Comparison of ENCODE assay signal across 9 cellular contexts in genomic region chr9:137423810-137424291, GRCh38. TPM values are rescaled to one million over a fixed set of nuclear protein-coding genes. Genes with fewer than 3 reads are reported as not detected.
DNase-seq lines count a peak whose midpoint lies in the region; ATAC-seq, FAIRE-seq and TF ChIP-seq lines count a peak whose summit lies in the region.
"Had no signal": no experiment of that assay in that cellular context is flagged by ENCODE, and none has a peak within 500 bp of the region (broad histone marks: within the 10 kb centered on the region; RNA-seq: fewer than 3 reads in every experiment).

No MANE protein-coding gene starts in this region.

- ATAC-seq in HG03354 (IDR thresholded peaks at IDR 0.05; ENCODE audit: poor library complexity, severe bottlenecking, unreplicated experiment) = peak; percentile 12
- peak; percentile 61 to 78 for ATAC-seq in lower lobe of right lung

- TF ChIP-seq POLR2A in breast epithelium (IDR thresholded peaks at IDR 0.05) = no peak

- DNase-seq in ELR (ENCODE audit: low read depth) = peak; percentile 80
- DNase-seq in breast epithelium (ENCODE audit: low spot score in 2 of 2) = no peak
- peak; percentile 75 for DNase-seq in lower lobe of right lung
- peak; percentile 65 for DNase-seq in urothelium cell line (ENCODE audit: low spot score)
- DNase-seq in inferior parietal cortex (ENCODE audit: extremely low spot score) = no peak
- DNase-seq in activated CD4-positive, alpha-beta T cell treated with anti-CD3 and anti-CD28 coated beads, Interleukin-2, amount 50 U/mL, for 48 hours = no peak
- no peak for DNase-seq in HuH-7.5 (ENCODE audit: low spot score)

- H3K36me3 ChIP-seq in breast epithelium (no peaks in the 10 kb centered on the region), lower lobe of right lung (no peaks in the 10 kb centered on the region)

- FAIRE-seq in urothelium cell line (lab: Jason Lieb, UNC) = no peak

- H3K4me3 ChIP-seq in breast epithelium = peak overlapping the region; percentile 90 to 100 (median 92)
- peak overlapping the region; percentile 96 for H3K4me3 ChIP-seq in lower lobe of right lung

- H3K9me3 ChIP-seq in breast epithelium = no peaks in the 10 kb centered on the region
- H3K9me3 ChIP-seq in lower lobe of right lung = no peaks in the 10 kb centered on the region

- H3K27me3 ChIP-seq in breast epithelium (no peaks in the 10 kb centered on the region), lower lobe of right lung (ENCODE audit: low read depth) (no peaks in the 10 kb centered on the region)

- peaks cover 0 to 4% of the 10 kb centered on the region in 2 donors for H3K4me1 ChIP-seq in breast epithelium
- H3K4me1 ChIP-seq in lower lobe of right lung = peaks cover 22% of the 10 kb centered on the region

- H3K27ac ChIP-seq in breast epithelium (peak overlapping the region; percentile 88 to 89), lower lobe of right lung (peak overlapping the region; percentile 77)

- TF ChIP-seq CTCF in breast epithelium (IDR thresholded peaks at IDR 0.05) (no peak), lower lobe of right lung (IDR thresholded peaks at IDR 0.05) (no peak)

- intact Hi-C loops in breast epithelium (cut with DNase I; ENCODE audit: low total_unique reads) (no loop called here), lower lobe of right lung (cut with DNase I) (no loop called here)

RNA-seq across cellular contexts. Expression of gene NOXA1, which starts 0.7 kb away (rescaled TPM):
- total RNA-seq in breast epithelium (10 to 100 TPM in 1 of 3 donors, 1 to 10 TPM in 2; 2.9 to 13.8 (median 4.6) TPM), lower lobe of right lung (6.9 TPM)

RNA-seq across cellular contexts. Expression of gene EXD3, which starts 0.9 kb away (rescaled TPM):
- total RNA-seq in breast epithelium = 10 to 100 TPM in 2 of 3 donors, 1 to 10 TPM in 1; 7.7 to 28.7 (median 20.6) TPM
- total RNA-seq in lower lobe of right lung = 25.2 TPM

RNA-seq across cellular contexts. Expression of gene ENTPD8, which starts 17.3 kb away (rescaled TPM):
- 1 to 10 TPM in 2 of 3 donors, not detected in 1; 2.0 to 3.2 TPM for total RNA-seq in breast epithelium
- 0.15 TPM for total RNA-seq in lower lobe of right lung
- total RNA-seq: T-helper 2 cell treated with Interferon-gamma antibody and Interleukin-4, amounts not matched to agents 100 ng/mL and 5 ng/mL, for 36 hours had no signal

RNA-seq across cellular contexts. Expression of gene NSMF, which starts 35.3 kb away (rescaled TPM):
- total RNA-seq in breast epithelium = 10 to 100 TPM; 30.9 to 38.4 (median 37.4) TPM
- total RNA-seq in lower lobe of right lung = 20.7 TPM

Comparison
In these comparisons a context has a peak if more than half of its experiments do, and no peak if none do; other contexts are left out.
1. DNase-seq: peak in ELR (single experiment), lower lobe of right lung (single experiment) and urothelium cell line (single experiment); none in breast epithelium (0 of 2), inferior parietal cortex (single experiment), activated CD4-positive, alpha-beta T cell treated with anti-CD3 and anti-CD28 coated beads, Interleukin-2, amount 50 U/mL, for 48 hours (0 of 2) and HuH-7.5 (single experiment).